In genomic region chr12:108181095-108181454, GRCh38 we compare ENCODE assay signal across 19 cellular contexts. TPM values are rescaled to one million over a fixed set of nuclear protein-coding genes. Genes with fewer than 3 reads are reported as not detected.
DNase-seq lines count a peak whose midpoint lies in the region; ATAC-seq lines count a peak whose summit lies in the region.
"Had no signal": no experiment of that assay in that cellular context is flagged by ENCODE, and none has a peak within 500 bp of the region (broad histone marks: within the 10 kb centered on the region; RNA-seq: fewer than 3 reads in every experiment).

No MANE protein-coding gene starts in this region.

- DNase-seq in caudate nucleus (lab: John Stamatoyannopoulos, UW) (peak in 45 of 61 donors; percentile 3 to 79 (median 43)), head of caudate nucleus (peak; percentile 19 to 89 (median 64)), occipital lobe (lab: John Stamatoyannopoulos, UW) (peak; percentile 7), NAMALWA (ENCODE audit: low spot score) (no peak), NCI-H2029 treated with DMSO at 0.1 percent for 48 hours (lab: John Stamatoyannopoulos, UW) (no peak)
- DNase-seq in stimulated activated naive CD4-positive, alpha-beta T cell (lab: John Stamatoyannopoulos, UW): no peak
- DNase-seq: BE2C; CD4-positive, CD25-positive, alpha-beta regulatory T cell; CD8-positive, alpha-beta memory T cell; COR-L47; DMS 273 treated with DMSO at 0.1 percent for 48 hours; DMS53; DND-41; EL; GOT3; H9 had no signal

- ATAC-seq in HG02678 (IDR thresholded peaks at IDR 0.05; ENCODE audit: unreplicated experiment): no peak

- intact Hi-C loops in head of caudate nucleus (cut with DNase I): no loop called here

- H3K27ac ChIP-seq in caudate nucleus (ENCODE audit: low read depth, low read length): no peak overlapping the region

RNA-seq across cellular contexts. Expression of gene WSCD2, which starts 52.0 kb away (rescaled TPM):
- total RNA-seq in occipital lobe: 3.3 TPM
- total RNA-seq: A172; CD8-positive, alpha-beta memory T cell; HT-29 had no signal

Comparison
In these comparisons a context has a peak if more than half of its experiments do, and no peak if none do; other contexts are left out.
1. DNase-seq: peak in caudate nucleus (45 of 61), head of caudate nucleus (42 of 42) and occipital lobe (single experiment); none in stimulated activated naive CD4-positive, alpha-beta T cell (0 of 6), NAMALWA (single experiment) and NCI-H2029 treated with DMSO at 0.1 percent for 48 hours (single experiment).